ENCODE assay signal across 8 cellular contexts in the genomic region with DNA sequence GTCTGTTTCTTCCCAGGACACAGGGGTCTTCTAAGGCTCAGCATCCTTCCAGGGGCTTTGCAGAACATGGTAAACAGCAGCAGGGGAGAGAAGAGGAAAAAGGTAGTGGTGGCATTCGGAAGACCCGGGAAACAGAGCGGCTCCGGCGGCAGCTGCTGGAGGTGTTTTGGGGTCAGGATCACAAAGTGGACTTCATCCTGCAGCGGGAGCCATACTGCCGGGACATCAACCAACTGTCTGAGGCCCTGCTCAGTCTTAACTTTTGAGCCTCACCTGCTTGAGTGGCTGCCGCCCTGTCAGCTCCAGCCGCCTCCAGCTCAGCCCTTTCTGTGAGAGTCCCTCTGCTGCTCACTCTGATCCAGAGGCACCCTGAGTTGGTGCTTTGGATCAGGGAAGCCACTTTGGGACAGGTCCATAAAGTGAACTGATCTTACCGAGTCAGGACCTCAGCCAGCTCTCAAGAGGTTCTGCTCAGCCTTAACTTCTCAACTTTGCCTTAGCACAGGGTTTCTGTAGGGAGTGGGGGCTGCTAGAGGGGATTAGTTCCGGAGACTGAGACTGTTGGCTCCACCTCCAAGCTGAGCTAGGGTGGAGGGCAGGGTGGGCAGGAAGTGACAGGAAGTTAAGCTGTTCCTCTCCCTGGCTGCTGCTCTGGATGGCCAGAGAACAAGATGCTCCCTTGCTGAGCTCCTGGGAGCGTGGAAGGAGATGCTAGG. TPM values are rescaled to one million over a fixed set of nuclear protein-coding genes. Genes with fewer than 3 reads are reported as not detected.
A peak's percentile ranks its signal among the peaks of the same experiment; 100 is the strongest.
DNase-seq lines count a peak whose midpoint lies in the region; ATAC-seq and TF ChIP-seq lines count a peak whose summit lies in the region.

No MANE protein-coding gene starts in this region.

- DNase-seq in GM13977 (ENCODE audit: low spot score), result peak; percentile 4
- DNase-seq in Peyer's patch, result no peak
- DNase-seq in dermis blood vessel endothelial cell, result peak; percentile 50
- no peak for DNase-seq in gastrocnemius medialis
- DNase-seq in foreskin keratinocyte, result no peak

- ATAC-seq in gastrocnemius medialis (no peak), GM21390 (IDR thresholded peaks at IDR 0.05; ENCODE audit: unreplicated experiment) (no peak), foreskin keratinocyte (no peak), HG02642 (IDR thresholded peaks at IDR 0.05; ENCODE audit: poor library complexity, unreplicated experiment) (no peak), HG02973 (IDR thresholded peaks at IDR 0.05; ENCODE audit: unreplicated experiment) (no peak)

- in situ Hi-C loops in GM13977 (cut with MboI; ENCODE audit: low pct_unique_long_range_greater_than_20kb, low sequenced_read_pairs, unreplicated experiment) (loop anchor here (5.0 kb wide), 1 partner anchor 105 kb away; no protein-coding TSS in a partner anchor), gastrocnemius medialis (cut with MboI; ENCODE audit: low sequenced_read_pairs in 4 of 4) (loop anchor here (5.0 to 25.0 kb wide), 5 partner anchors 102 to 1125 kb away; a partner anchor contains a TSS)

- TF ChIP-seq POLR2A in Peyer's patch (IDR thresholded peaks at IDR 0.05) (no peak), gastrocnemius medialis (IDR thresholded peaks at IDR 0.05) (no peak)

- H3K36me3 ChIP-seq in Peyer's patch (peaks cover 0 to 85% (median 0%) of the 10 kb centered on the region in 3 donors), gastrocnemius medialis (peaks cover 0 to 72% of the 10 kb centered on the region in 2 donors)

- TF ChIP-seq CTCF in GM13977 (IDR thresholded peaks at IDR 0.05; ENCODE audit: extremely low read depth, insufficient read depth, missing control alignments) (no peak), Peyer's patch (IDR thresholded peaks at IDR 0.05) (no peak), gastrocnemius medialis (IDR thresholded peaks at IDR 0.05 in 4 of 5, conservative IDR thresholded peaks at IDR 0.05 in 1 of 5) (no peak), foreskin keratinocyte (conservative IDR thresholded peaks at IDR 0.05) (no peak)

- H3K9me3 ChIP-seq in Peyer's patch (no peaks in the 10 kb centered on the region), gastrocnemius medialis (no peaks in the 10 kb centered on the region)

- H3K4me3 ChIP-seq in Peyer's patch (no peak overlapping the region), gastrocnemius medialis (no peak overlapping the region)

- H3K4me1 ChIP-seq in Peyer's patch (peaks cover 4 to 46% (median 7%) of the 10 kb centered on the region in 4 donors), gastrocnemius medialis (peaks cover 30 to 46% of the 10 kb centered on the region in 2 donors), foreskin keratinocyte (no peaks in the 10 kb centered on the region)

- intact Hi-C loops in gastrocnemius medialis (cut with DNase I; ENCODE audit: low total_unique reads), result loop anchor here (5.0 to 10.0 kb wide), 2 partner anchors 125 to 882 kb away; a partner anchor contains a TSS

- H3K27me3 ChIP-seq in Peyer's patch (no peaks in the 10 kb centered on the region), gastrocnemius medialis (no peaks in the 10 kb centered on the region), foreskin keratinocyte (no peaks in the 10 kb centered on the region)

- H3K27ac ChIP-seq in Peyer's patch, result peak overlapping the region in 3 of 4 donors; percentile 33 to 46 (median 40)
- peak overlapping the region; percentile 38 to 70 (median 68) for H3K27ac ChIP-seq in gastrocnemius medialis
- H3K27ac ChIP-seq in foreskin keratinocyte, result no peak overlapping the region

RNA-seq across cellular contexts. Expression of a gene that starts 5.4 kb away (rescaled TPM):
- total RNA-seq in Peyer's patch (10 to 100 TPM; 25.7 to 98.2 (median 48.9) TPM), dermis blood vessel endothelial cell (9.3 and 79.1 TPM in 2 replicates), gastrocnemius medialis (10 to 100 TPM; 21.7 to 51.4 (median 38.3) TPM), foreskin keratinocyte (15.1 and 21.1 TPM in 2 replicates)
- 33.1 and 42.8 TPM in 2 replicates for polyA plus RNA-seq in foreskin keratinocyte

RNA-seq across cellular contexts. Expression of a gene that starts 7.4 kb away (rescaled TPM):
- total RNA-seq in Peyer's patch, result 100 to 1,000 TPM in 2 of 4 donors, 10 to 100 TPM in 2; 80.9 to 129 (median 113) TPM
- total RNA-seq in dermis blood vessel endothelial cell, result 55.5 and 67.0 TPM in 2 replicates
- 10 to 100 TPM; 35.1 to 50.5 (median 44.7) TPM for total RNA-seq in gastrocnemius medialis
- 51.5 and 55.4 TPM in 2 replicates for total RNA-seq in foreskin keratinocyte
- polyA plus RNA-seq in foreskin keratinocyte, result 18.7 and 21.0 TPM in 2 replicates

RNA-seq across cellular contexts. Expression of a gene that starts 7.7 kb away (rescaled TPM):
- 1 to 10 TPM in 1 of 4 donors, under 1 TPM in 1, not detected in 2; 0.94 to 4.3 TPM for total RNA-seq in Peyer's patch
- total RNA-seq in dermis blood vessel endothelial cell, result 0.84 and 1.0 TPM in 2 replicates
- total RNA-seq in gastrocnemius medialis, result under 1 TPM in 3 of 4 donors, not detected in 1; 0.16 to 0.36 (median 0.24) TPM
- total RNA-seq in foreskin keratinocyte, result 0.42 and 1.2 TPM in 2 replicates
- polyA plus RNA-seq in foreskin keratinocyte, result 0.47 and 1.3 TPM in 2 replicates

RNA-seq across cellular contexts. Expression of a gene that starts 38.4 kb away (rescaled TPM):
- total RNA-seq in Peyer's patch, result 10 to 100 TPM in 2 of 4 donors, 1 to 10 TPM in 2; 3.2 to 15.5 (median 10.3) TPM
- 12.6 and 17.0 TPM in 2 replicates for total RNA-seq in dermis blood vessel endothelial cell
- 1 to 10 TPM in 3 of 4 donors, under 1 TPM in 1; 0.87 to 3.7 (median 2.1) TPM for total RNA-seq in gastrocnemius medialis
- 11.1 and 16.3 TPM in 2 replicates for total RNA-seq in foreskin keratinocyte
- polyA plus RNA-seq in foreskin keratinocyte, result 4.7 and 6.0 TPM in 2 replicates

Comparison
In these comparisons a context has a peak if more than half of its experiments do, and no peak if none do; other contexts are left out.
1. DNase-seq: peak in GM13977 (single experiment) and dermis blood vessel endothelial cell (single experiment); none in Peyer's patch (0 of 3), gastrocnemius medialis (0 of 2) and foreskin keratinocyte (0 of 2).